ENCODE assay signal across 1 cellular context in the genomic region with DNA sequence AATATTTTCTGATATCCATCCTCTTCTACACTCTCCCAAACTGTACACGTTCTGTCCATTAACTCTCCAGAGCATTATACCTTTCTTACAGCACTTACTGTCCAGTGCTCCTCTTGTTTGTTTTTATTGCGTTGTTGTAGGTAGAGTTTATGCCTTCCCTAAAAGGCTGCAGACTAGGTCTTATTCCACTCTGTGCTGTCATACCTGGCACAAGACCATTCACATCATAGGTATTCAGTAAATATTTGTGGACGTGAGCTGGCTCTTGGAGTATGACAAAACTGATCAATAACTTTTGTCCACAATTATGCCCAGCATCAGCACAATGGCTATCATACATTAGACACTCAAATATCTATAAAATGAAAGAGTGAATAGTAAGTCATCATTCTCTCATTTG.
TF ChIP-seq lines count a peak whose summit lies in the region.

No MANE protein-coding gene starts in this region.

TF ChIP-seq in HepG2, 621 proteins besides CTCF, POLR2A, EP300 and RAD21 (continued from another document):
- TF ChIP-seq, protein P1, sequence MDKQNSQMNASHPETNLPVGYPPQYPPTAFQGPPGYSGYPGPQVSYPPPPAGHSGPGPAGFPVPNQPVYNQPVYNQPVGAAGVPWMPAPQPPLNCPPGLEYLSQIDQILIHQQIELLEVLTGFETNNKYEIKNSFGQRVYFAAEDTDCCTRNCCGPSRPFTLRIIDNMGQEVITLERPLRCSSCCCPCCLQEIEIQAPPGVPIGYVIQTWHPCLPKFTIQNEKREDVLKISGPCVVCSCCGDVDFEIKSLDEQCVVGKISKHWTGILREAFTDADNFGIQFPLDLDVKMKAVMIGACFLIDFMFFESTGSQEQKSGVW (CRISPR knock-in tag; IDR thresholded peaks at IDR 0.05; ENCODE audit: borderline replicate concordance) = no peak
- TF ChIP-seq SOX6 (IDR thresholded peaks at IDR 0.05) (no peak), SOX6 (CRISPR knock-in tag; IDR thresholded peaks at IDR 0.05) (peak; percentile 65), FOXP1 (IDR thresholded peaks at IDR 0.05) (no peak), FOXP1 (CRISPR knock-in tag; IDR thresholded peaks at IDR 0.05) (peak; percentile 38), IRF2 (CRISPR knock-in tag; IDR thresholded peaks at IDR 0.05) (no peak), MAFF (IDR thresholded peaks at IDR 0.05; ENCODE audit: low read depth, low read length) (peak; percentile 28; the same call in 1 of the 2 replicates), BHLHE40 (IDR thresholded peaks at IDR 0.05; ENCODE audit: low read length) (peak; percentile 17; the same call in 1 of the 2 replicates), THAP11 (CRISPR knock-in tag; IDR thresholded peaks at IDR 0.05) (0 out of 2 replicates have a peak, but pooled peaks have one; percentile 13), FOXA3 (CRISPR knock-in tag; IDR thresholded peaks at IDR 0.05) (peak; percentile 42; the same call in 1 of the 2 replicates), GATAD2A (CRISPR knock-in tag; IDR thresholded peaks at IDR 0.05) (peak; percentile 62), HDAC1 (CRISPR knock-in tag; IDR thresholded peaks at IDR 0.05) (no peak), TEAD3 (CRISPR knock-in tag; optimal IDR thresholded peaks at IDR 0.05; ENCODE audit: borderline replicate concordance) (peak; percentile 40)
- TF ChIP-seq, protein P2, sequence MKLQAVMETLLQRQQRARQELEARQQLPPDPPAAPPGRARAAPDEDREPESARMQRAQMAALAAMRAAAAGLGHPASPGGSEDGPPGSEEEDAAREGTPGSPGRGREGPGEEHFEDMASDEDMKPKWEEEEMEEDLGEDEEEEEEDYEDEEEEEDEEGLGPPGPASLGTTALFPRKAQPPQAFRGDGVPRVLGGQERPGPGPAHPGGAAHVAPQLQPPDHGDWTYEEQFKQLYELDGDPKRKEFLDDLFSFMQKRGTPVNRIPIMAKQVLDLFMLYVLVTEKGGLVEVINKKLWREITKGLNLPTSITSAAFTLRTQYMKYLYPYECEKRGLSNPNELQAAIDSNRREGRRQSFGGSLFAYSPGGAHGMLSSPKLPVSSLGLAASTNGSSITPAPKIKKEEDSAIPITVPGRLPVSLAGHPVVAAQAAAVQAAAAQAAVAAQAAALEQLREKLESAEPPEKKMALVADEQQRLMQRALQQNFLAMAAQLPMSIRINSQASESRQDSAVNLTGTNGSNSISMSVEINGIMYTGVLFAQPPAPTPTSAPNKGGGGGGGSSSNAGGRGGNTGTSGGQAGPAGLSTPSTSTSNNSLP (IDR thresholded peaks at IDR 0.05; ENCODE audit: low read depth, low read length) = 0 out of 2 replicates have a peak, but pooled peaks have one; percentile 9
- TF ChIP-seq, protein P3, sequence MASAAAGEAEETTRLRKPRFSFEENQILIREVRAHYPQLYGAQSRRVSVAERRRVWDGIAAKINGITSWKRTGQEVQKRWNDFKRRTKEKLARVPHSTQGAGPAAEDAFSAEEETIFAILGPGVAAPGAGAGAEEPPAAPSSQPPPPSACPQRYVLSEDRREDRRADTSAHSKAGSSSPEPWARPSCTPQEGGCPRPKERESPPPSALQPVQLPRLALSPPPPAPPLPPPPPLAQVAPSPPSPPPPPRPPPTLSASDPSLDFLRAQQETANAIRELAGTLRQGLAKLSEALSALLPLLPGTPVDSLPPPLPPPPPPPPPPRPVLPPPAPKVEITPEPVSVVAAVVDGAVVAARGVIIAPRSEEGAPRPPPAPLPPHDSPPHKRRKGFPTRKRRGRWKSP (CRISPR knock-in tag; IDR thresholded peaks at IDR 0.05) = no peak
- TF ChIP-seq, protein P4, sequence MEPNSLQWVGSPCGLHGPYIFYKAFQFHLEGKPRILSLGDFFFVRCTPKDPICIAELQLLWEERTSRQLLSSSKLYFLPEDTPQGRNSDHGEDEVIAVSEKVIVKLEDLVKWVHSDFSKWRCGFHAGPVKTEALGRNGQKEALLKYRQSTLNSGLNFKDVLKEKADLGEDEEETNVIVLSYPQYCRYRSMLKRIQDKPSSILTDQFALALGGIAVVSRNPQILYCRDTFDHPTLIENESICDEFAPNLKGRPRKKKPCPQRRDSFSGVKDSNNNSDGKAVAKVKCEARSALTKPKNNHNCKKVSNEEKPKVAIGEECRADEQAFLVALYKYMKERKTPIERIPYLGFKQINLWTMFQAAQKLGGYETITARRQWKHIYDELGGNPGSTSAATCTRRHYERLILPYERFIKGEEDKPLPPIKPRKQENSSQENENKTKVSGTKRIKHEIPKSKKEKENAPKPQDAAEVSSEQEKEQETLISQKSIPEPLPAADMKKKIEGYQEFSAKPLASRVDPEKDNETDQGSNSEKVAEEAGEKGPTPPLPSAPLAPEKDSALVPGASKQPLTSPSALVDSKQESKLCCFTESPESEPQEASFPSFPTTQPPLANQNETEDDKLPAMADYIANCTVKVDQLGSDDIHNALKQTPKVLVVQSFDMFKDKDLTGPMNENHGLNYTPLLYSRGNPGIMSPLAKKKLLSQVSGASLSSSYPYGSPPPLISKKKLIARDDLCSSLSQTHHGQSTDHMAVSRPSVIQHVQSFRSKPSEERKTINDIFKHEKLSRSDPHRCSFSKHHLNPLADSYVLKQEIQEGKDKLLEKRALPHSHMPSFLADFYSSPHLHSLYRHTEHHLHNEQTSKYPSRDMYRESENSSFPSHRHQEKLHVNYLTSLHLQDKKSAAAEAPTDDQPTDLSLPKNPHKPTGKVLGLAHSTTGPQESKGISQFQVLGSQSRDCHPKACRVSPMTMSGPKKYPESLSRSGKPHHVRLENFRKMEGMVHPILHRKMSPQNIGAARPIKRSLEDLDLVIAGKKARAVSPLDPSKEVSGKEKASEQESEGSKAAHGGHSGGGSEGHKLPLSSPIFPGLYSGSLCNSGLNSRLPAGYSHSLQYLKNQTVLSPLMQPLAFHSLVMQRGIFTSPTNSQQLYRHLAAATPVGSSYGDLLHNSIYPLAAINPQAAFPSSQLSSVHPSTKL (CRISPR knock-in tag; IDR thresholded peaks at IDR 0.05) = peak; percentile 46; the same call in 1 of the 2 replicates
TF ChIP-seq in HepG2: peak in this region for 19.
